10 cellular contexts compared by ENCODE assay signal in the genomic region with DNA sequence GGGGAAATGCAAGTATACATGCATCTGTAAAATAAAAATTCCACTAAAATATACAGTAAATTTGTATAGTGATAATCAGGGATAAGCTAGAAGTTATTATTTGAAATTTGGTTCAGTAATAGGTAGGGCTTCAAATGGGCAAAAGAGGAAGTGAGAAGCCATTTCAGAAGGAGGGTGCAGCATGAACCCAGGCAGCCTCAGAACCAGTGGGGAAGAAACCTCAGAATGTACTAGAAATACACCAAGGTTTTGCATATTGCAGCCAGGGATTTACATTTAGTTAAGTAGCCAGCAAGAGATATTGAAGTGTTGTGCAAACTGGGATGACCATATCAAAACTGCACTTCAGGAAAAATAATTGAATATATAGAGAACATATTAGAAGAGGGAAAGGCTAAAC.
DNase-seq lines count a peak whose midpoint lies in the region; ATAC-seq, FAIRE-seq and TF ChIP-seq lines count a peak whose summit lies in the region.
"Had no signal": no experiment of that assay in that cellular context is flagged by ENCODE, and none has a peak within 500 bp of the region (broad histone marks: within the 10 kb centered on the region; RNA-seq: fewer than 3 reads in every experiment).

No MANE protein-coding gene starts in this region.

- POLR2A ChIA-PET in GM12878 (lab: Charles Lee) = no interaction called here

- no peaks in the 10 kb centered on the region for H3K27me3 Mint-ChIP-seq in activated naive CD8-positive, alpha-beta T cell treated with anti-CD3 and anti-CD28 coated beads, Interleukin-2, amount 50 U/mL, for 24 hours
- H3K27me3 Mint-ChIP-seq in glutamatergic neuron (ENCODE audit: unreplicated experiment) = no peaks in the 10 kb centered on the region

- H3K27me3 ChIP-seq in GM12878 (replicated peaks in 1 of 2; ENCODE audit: control insufficient read depth in 2 of 2, insufficient read depth in 2 of 2, low read length in 1 of 2) = no peaks in the 10 kb centered on the region

- intact Hi-C loops in GM12878 (cut with micrococcal nuclease; ENCODE audit: unreplicated experiment) = no loop called here

- no peaks in the 10 kb centered on the region for H3K79me2 ChIP-seq in GM12878 (ENCODE audit: control insufficient read depth, insufficient read depth, low read length)

- H3K27ac Mint-ChIP-seq in activated naive CD8-positive, alpha-beta T cell treated with anti-CD3 and anti-CD28 coated beads, Interleukin-2, amount 50 U/mL, for 24 hours = no peak overlapping the region
- H3K27ac Mint-ChIP-seq in glutamatergic neuron (ENCODE audit: unreplicated experiment) = no peak overlapping the region

- no peak overlapping the region for H3K4me3 ChIP-seq in GM12878

- peak; percentile 70 for FAIRE-seq in GM12878 (lab: Jason Lieb, UNC)

- TF ChIP-seq CTCF in GM12878 (IDR thresholded peaks at IDR 0.05 in 2 of 3, conservative IDR thresholded peaks at IDR 0.05 in 1 of 3; ENCODE audit: control insufficient read depth in 2 of 3, extremely low read depth in 1 of 3, insufficient read depth in 1 of 3, low read depth in 3 of 3, low read length in 3 of 3) (no peak), glutamatergic neuron (IDR thresholded peaks at IDR 0.05; ENCODE audit: partially characterized antibody, unreplicated experiment) (no peak)

- no peak for TF ChIP-seq RAD21 in GM12878 (IDR thresholded peaks at IDR 0.05; ENCODE audit: insufficient read depth, low read depth, low read length)

- peaks cover 4% of the 10 kb centered on the region for H3K4me1 Mint-ChIP-seq in activated naive CD8-positive, alpha-beta T cell treated with anti-CD3 and anti-CD28 coated beads, Interleukin-2, amount 50 U/mL, for 24 hours
- no peaks in the 10 kb centered on the region for H3K4me1 Mint-ChIP-seq in glutamatergic neuron (ENCODE audit: low read depth, unreplicated experiment)

- in situ Hi-C loops in GM12878 (cut with MboI) = no loop called here

- no peak for TF ChIP-seq EP300 in GM12878 (IDR thresholded peaks at IDR 0.05; ENCODE audit: borderline replicate concordance in 1 of 2, control insufficient read depth in 1 of 2, low read depth in 2 of 2, low read length in 2 of 2)

- H3K4me1 ChIP-seq in GM12878 (ENCODE audit: control insufficient read depth, insufficient read depth, low read length) = no peaks in the 10 kb centered on the region; the same call in none of the 2 replicates

- H3K9ac ChIP-seq in GM12878 (ENCODE audit: control insufficient read depth, insufficient read depth, low read length) = no peak overlapping the region
- H3K9ac ChIP-seq: SK-N-SH had no signal

- CTCF ChIA-PET in GM12878 (lab: Yijun Ruan, JAX) = no interaction called here

- BruUV-seq in GM12878 (replicated peaks; lab: Mats Ljungman, UMichigan) = no TSS peak

- RAD21 ChIA-PET in GM12878 (lab: Charles Lee; ENCODE audit: unreplicated experiment) = no interaction called here

- TF ChIP-seq POLR2A in GM12878 (IDR thresholded peaks at IDR 0.05; ENCODE audit: low read depth, low read length) = no peak

- H3K9me3 ChIP-seq in GM12878 (replicated peaks; ENCODE audit: control insufficient read depth, insufficient read depth, low read length) = no peaks in the 10 kb centered on the region; the same call in 2 of the 3 replicates
- H3K9me3 ChIP-seq: SK-N-SH had no signal

- no peaks in the 10 kb centered on the region for H3K36me3 ChIP-seq in GM12878 (ENCODE audit: control insufficient read depth in 2 of 2, insufficient read depth in 2 of 2, low read length in 1 of 2)

- no peak overlapping the region for H3K27ac ChIP-seq in GM12878 (ENCODE audit: control insufficient read depth, insufficient read depth)

- DNase-seq in GM12878 (ENCODE audit: low read depth, low spot score) (peak; percentile 31), NCI-H2171 treated with DMSO at 0.1 percent for 48 hours (lab: John Stamatoyannopoulos, UW) (no peak), NCI-H2107 (lab: John Stamatoyannopoulos, UW) (no peak), glutamatergic neuron (no peak)
- DNase-seq in activated naive CD8-positive, alpha-beta T cell treated with anti-CD3 and anti-CD28 coated beads, Interleukin-2, amount 50 U/mL, for 24 hours = no peak
- DNase-seq: NCI-H226, SK-N-SH had no signal

- SMC1A ChIA-PET in GM12878 (lab: Charles Lee; ENCODE audit: uncharacterized antibody, unreplicated experiment) = no interaction called here

- no peaks in the 10 kb centered on the region for H4K20me1 ChIP-seq in GM12878 (ENCODE audit: control insufficient read depth, insufficient read depth)

- peak overlapping the region; percentile 44; the same call in 1 of the 2 replicates for H3K4me2 ChIP-seq in GM12878 (ENCODE audit: control insufficient read depth, insufficient read depth)
- H3K4me2 ChIP-seq: SK-N-SH had no signal

- ATAC-seq in GM19023 (IDR thresholded peaks at IDR 0.05; ENCODE audit: unreplicated experiment) (peak; percentile 90), GM21786 (IDR thresholded peaks at IDR 0.05; ENCODE audit: unreplicated experiment) (peak; percentile 93), HG03175 (IDR thresholded peaks at IDR 0.05; ENCODE audit: unreplicated experiment) (peak; percentile 97), GM12878 (peak; percentile 78)
- ATAC-seq in activated naive CD8-positive, alpha-beta T cell treated with anti-CD3 and anti-CD28 coated beads, Interleukin-2, amount 50 U/mL, for 24 hours = no peak

- H3K4me3 Mint-ChIP-seq in activated naive CD8-positive, alpha-beta T cell treated with anti-CD3 and anti-CD28 coated beads, Interleukin-2, amount 50 U/mL, for 24 hours = no peak overlapping the region
- H3K4me3 Mint-ChIP-seq in glutamatergic neuron (ENCODE audit: unreplicated experiment) = no peak overlapping the region

- H2AFZ ChIP-seq in GM12878 (ENCODE audit: control insufficient read depth, low read depth, low read length) = no peak overlapping the region

- H3K36me3 Mint-ChIP-seq in activated naive CD8-positive, alpha-beta T cell treated with anti-CD3 and anti-CD28 coated beads, Interleukin-2, amount 50 U/mL, for 24 hours (ENCODE audit: low read depth) = no peaks in the 10 kb centered on the region
- H3K36me3 Mint-ChIP-seq in glutamatergic neuron (ENCODE audit: unreplicated experiment) = no peaks in the 10 kb centered on the region

- peaks cover 11% of the 10 kb centered on the region for H3K9me3 Mint-ChIP-seq in activated naive CD8-positive, alpha-beta T cell treated with anti-CD3 and anti-CD28 coated beads, Interleukin-2, amount 50 U/mL, for 24 hours
- no peaks in the 10 kb centered on the region for H3K9me3 Mint-ChIP-seq in glutamatergic neuron (ENCODE audit: unreplicated experiment)

TF ChIP-seq in GM12878, 131 proteins besides CTCF, POLR2A, EP300 and RAD21 (continues in another document):
- no peak for TF ChIP-seq SUPT20H (IDR thresholded peaks at IDR 0.05; ENCODE audit: borderline replicate concordance, control insufficient read depth, low read depth, low read length)
- no peak for TF ChIP-seq BRCA1 (IDR thresholded peaks at IDR 0.05; ENCODE audit: low read depth, low read length)
- TF ChIP-seq RAD51 (IDR thresholded peaks at IDR 0.05) = no peak
- peak; percentile 64 for TF ChIP-seq IRF4 (IDR thresholded peaks at IDR 0.05; ENCODE audit: low read depth, low read length)
- TF ChIP-seq YY1 (IDR thresholded peaks at IDR 0.05; ENCODE audit: low read depth, low read length) = 0 out of 2 replicates have a peak, but pooled peaks have one; percentile 43
- TF ChIP-seq, protein P1, sequence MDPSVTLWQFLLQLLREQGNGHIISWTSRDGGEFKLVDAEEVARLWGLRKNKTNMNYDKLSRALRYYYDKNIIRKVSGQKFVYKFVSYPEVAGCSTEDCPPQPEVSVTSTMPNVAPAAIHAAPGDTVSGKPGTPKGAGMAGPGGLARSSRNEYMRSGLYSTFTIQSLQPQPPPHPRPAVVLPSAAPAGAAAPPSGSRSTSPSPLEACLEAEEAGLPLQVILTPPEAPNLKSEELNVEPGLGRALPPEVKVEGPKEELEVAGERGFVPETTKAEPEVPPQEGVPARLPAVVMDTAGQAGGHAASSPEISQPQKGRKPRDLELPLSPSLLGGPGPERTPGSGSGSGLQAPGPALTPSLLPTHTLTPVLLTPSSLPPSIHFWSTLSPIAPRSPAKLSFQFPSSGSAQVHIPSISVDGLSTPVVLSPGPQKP (IDR thresholded peaks at IDR 0.05; ENCODE audit: low read depth, low read length) = no peak
- no peak for TF ChIP-seq TCF12 (IDR thresholded peaks at IDR 0.05; ENCODE audit: low read depth, low read length)
- TF ChIP-seq, protein P2, sequence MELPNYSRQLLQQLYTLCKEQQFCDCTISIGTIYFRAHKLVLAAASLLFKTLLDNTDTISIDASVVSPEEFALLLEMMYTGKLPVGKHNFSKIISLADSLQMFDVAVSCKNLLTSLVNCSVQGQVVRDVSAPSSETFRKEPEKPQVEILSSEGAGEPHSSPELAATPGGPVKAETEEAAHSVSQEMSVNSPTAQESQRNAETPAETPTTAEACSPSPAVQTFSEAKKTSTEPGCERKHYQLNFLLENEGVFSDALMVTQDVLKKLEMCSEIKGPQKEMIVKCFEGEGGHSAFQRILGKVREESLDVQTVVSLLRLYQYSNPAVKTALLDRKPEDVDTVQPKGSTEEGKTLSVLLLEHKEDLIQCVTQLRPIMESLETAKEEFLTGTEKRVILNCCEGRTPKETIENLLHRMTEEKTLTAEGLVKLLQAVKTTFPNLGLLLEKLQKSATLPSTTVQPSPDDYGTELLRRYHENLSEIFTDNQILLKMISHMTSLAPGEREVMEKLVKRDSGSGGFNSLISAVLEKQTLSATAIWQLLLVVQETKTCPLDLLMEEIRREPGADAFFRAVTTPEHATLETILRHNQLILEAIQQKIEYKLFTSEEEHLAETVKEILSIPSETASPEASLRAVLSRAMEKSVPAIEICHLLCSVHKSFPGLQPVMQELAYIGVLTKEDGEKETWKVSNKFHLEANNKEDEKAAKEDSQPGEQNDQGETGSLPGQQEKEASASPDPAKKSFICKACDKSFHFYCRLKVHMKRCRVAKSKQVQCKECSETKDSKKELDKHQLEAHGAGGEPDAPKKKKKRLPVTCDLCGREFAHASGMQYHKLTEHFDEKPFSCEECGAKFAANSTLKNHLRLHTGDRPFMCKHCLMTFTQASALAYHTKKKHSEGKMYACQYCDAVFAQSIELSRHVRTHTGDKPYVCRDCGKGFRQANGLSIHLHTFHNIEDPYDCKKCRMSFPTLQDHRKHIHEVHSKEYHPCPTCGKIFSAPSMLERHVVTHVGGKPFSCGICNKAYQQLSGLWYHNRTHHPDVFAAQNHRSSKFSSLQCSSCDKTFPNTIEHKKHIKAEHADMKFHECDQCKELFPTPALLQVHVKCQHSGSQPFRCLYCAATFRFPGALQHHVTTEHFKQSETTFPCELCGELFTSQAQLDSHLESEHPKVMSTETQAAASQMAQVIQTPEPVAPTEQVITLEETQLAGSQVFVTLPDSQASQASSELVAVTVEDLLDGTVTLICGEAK (IDR thresholded peaks at IDR 0.05; ENCODE audit: borderline replicate concordance) = no peak
